8 cellular contexts compared by ENCODE assay signal in the genomic region with DNA sequence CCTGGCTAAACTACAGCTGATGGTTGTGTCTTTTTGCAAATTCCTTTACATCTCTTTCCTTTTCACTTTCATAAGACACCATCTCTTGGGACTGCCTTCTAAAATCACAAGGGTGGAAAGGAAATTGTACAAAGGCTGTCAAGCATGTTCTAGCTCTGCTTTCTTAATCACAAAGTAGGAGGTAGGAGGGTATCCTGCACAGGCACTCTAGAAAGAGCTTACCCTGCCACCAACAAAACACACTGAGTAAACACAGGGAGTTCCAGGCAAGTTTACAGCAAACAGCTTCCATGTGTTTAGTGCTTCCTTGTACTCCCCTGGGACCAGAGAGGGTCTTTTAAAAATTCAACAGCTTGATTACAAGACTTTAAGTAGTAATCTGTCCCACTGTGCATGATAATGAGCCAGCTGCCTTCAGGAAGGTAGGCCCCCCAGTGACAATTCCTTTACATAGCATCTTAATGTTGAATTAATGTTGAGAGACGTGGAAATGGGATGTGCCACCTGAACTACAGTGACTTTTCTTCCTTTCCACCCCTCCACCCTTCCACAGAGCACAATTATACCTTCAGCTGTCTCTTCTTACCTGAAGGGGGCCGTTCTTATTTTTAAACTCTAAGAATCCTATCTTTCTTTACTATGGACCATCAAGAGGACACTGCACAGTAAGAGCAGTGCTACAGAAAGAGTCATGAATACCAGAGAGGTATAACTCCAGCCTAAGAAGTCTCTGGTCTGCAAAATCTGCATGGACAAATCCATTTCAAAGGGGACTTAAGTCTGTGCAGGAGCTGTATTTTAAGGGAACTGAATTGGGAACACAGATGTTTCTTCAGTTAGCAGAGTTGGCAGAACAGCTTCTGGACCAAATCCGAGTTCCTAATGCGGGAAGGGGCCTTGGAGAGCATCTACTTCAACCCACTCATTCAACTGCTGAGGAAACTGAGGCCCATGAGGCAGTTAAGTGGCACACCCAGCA. TPM values are rescaled to one million over a fixed set of nuclear protein-coding genes. Genes with fewer than 3 reads are reported as not detected.
DNase-seq lines count a peak whose midpoint lies in the region; ATAC-seq, FAIRE-seq and TF ChIP-seq lines count a peak whose summit lies in the region.

No MANE protein-coding gene starts in this region.

- TF ChIP-seq POLR2A in H1 (IDR thresholded peaks at IDR 0.05; ENCODE audit: control extremely low read depth in 1 of 2, low read depth in 2 of 2, low read length in 2 of 2): no peak

- H4K8ac ChIP-seq in H1 (ENCODE audit: extremely low read depth, insufficient read depth, low read length): no peak overlapping the region

- H2BK120ac ChIP-seq in H1 (replicated peaks; ENCODE audit: low read depth, low read length): peak overlapping the region; percentile 68

- FAIRE-seq in H1 (lab: Jason Lieb, UNC): peak; percentile 78

- no peak overlapping the region for H2AK5ac ChIP-seq in H1 (ENCODE audit: low read depth, low read length)

- CTCF ChIA-PET in H1 (lab: Charles Lee; ENCODE audit: partially characterized antibody): interaction anchor here (0.5 to 4.2 kb wide), 41 partner anchors 10 to 1293 kb away, joined by 3 to 31 read pairs (median 4); no protein-coding TSS in a partner anchor

- peak overlapping the region; percentile 65 for H3K18ac ChIP-seq in H1 (ENCODE audit: extremely low read depth, low read length)

- H3K4me2 ChIP-seq in DOHH2 (ENCODE audit: low read length) (peak overlapping the region; percentile 70), H1 (ENCODE audit: insufficient read depth in 1 of 2, low read depth in 2 of 2, low read length in 2 of 2) (peak overlapping the region; percentile 77)

- H2BK20ac ChIP-seq in H1 (ENCODE audit: low read length): no peak overlapping the region

- no peak overlapping the region for H3K56ac ChIP-seq in H1 (replicated peaks; ENCODE audit: insufficient read length, low read depth, low read length)

- H3K36me3 ChIP-seq in DOHH2 (ENCODE audit: control insufficient read depth, low read length) (no peaks in the 10 kb centered on the region), H1 (ENCODE audit: control insufficient read depth in 2 of 4, insufficient read depth in 4 of 4, low read length in 3 of 4) (peaks cover 0 to 6% (median 0%) of the 10 kb centered on the region in 4 experiments; a peak in 1 of 8 replicates), mucosa of rectum (ENCODE audit: control insufficient read depth in 2 of 2, insufficient read depth in 2 of 2, low read length in 2 of 2) (no peaks in the 10 kb centered on the region)

- TF ChIP-seq CTCF in DOHH2 (IDR thresholded peaks at IDR 0.05; ENCODE audit: low read depth, low read length, poor library complexity, severe bottlenecking) (peak; percentile 48), H1 (IDR thresholded peaks at IDR 0.05; ENCODE audit: control extremely low read depth in 1 of 3, insufficient read depth in 1 of 3, low read depth in 1 of 3, low read length in 3 of 3) (peak in 1 of 3 experiments; percentile 26; a peak in 2 of 4 replicates), omental fat pad (IDR thresholded peaks at IDR 0.05) (no peak)

- peaks cover 6% of the 10 kb centered on the region for H3K23me2 ChIP-seq in H1 (ENCODE audit: low read depth, low read length)

- peak overlapping the region; percentile 25 for H4K91ac ChIP-seq in H1 (replicated peaks; ENCODE audit: insufficient read length, low read length)

- DNase-seq in NAMALWA (ENCODE audit: low spot score) (peak; percentile 28), H1 (ENCODE audit: low read depth in 1 of 2, low spot score in 2 of 2) (no peak), omental fat pad (ENCODE audit: low spot score) (no peak), SIG-M5 (lab: John Stamatoyannopoulos, UW) (no peak), GOT3 (lab: John Stamatoyannopoulos, UW) (no peak)

- no peak overlapping the region for H2AFZ ChIP-seq in H1 (ENCODE audit: low read length)

- H3K27ac ChIP-seq in DOHH2 (ENCODE audit: low read depth, low read length) (no peak overlapping the region), H1 (ENCODE audit: low read depth, low read length) (no peak overlapping the region; the same call in 1 of the 2 replicates), mucosa of rectum (ENCODE audit: low read depth in 2 of 2, low read length in 2 of 2) (peak overlapping the region; percentile 87 to 91)

- POLR2A ChIA-PET in H1 (lab: Charles Lee; ENCODE audit: partially characterized antibody): interaction anchor here (0.7 to 4.4 kb wide), 17 partner anchors 10 to 398 kb away, joined by 3 to 30 read pairs (median 4); no protein-coding TSS in a partner anchor

- no peak for ATAC-seq in HG02840 (IDR thresholded peaks at IDR 0.05; ENCODE audit: low FRiP score, unreplicated experiment)
- ATAC-seq in omental fat pad (ENCODE audit: low FRiP score): no peak

- no peak overlapping the region for H3K23ac ChIP-seq in H1 (ENCODE audit: insufficient read length)

- no peaks in the 10 kb centered on the region for H3K79me2 ChIP-seq in DOHH2 (ENCODE audit: control insufficient read depth, low read length)
- peaks cover 50 to 72% of the 10 kb centered on the region in 2 experiments for H3K79me2 ChIP-seq in H1 (ENCODE audit: control insufficient read depth in 1 of 2, insufficient read depth in 2 of 2, low read length in 2 of 2)

- H2BK15ac ChIP-seq in H1 (ENCODE audit: low read length): no peak overlapping the region

- H2BK5ac ChIP-seq in H1 (ENCODE audit: low read depth, low read length): no peak overlapping the region

- H3K9me2 ChIP-seq in DOHH2 (replicated peaks; ENCODE audit: control insufficient read depth, low read length): no peaks in the 10 kb centered on the region

- WGBS in H1 (ENCODE audit: extremely low coverage in 1 of 2, insufficient coverage in 1 of 2, insufficient read length in 1 of 2, insufficient replicate concordance in 2 of 2, low coverage in 1 of 2, low lambda C conversion rate in 2 of 2, missing lambda C conversion rate in 1 of 2), 2 experiments: 3% methylated on average over 4 of the region's 4 CpGs; no CpG with 5 or more reads in 1 of the 2 experiments

- H3K4me1 ChIP-seq in DOHH2 (ENCODE audit: control insufficient read depth, low read length) (peaks cover 26% of the 10 kb centered on the region), H1 (replicated peaks in 1 of 4; ENCODE audit: control insufficient read depth in 3 of 4, insufficient read depth in 4 of 4, low read length in 3 of 4) (peaks cover 5 to 15% (median 12%) of the 10 kb centered on the region in 4 experiments; a peak in 6 of 7 replicates), mucosa of rectum (ENCODE audit: control insufficient read depth in 2 of 2, insufficient read depth in 2 of 2, low read length in 2 of 2) (peaks cover 21 to 23% of the 10 kb centered on the region in 2 donors)

- peak; percentile 36 to 46 for TF ChIP-seq RAD21 in H1 (IDR thresholded peaks at IDR 0.05 in 1 of 2, conservative IDR thresholded peaks at IDR 0.05 in 1 of 2; ENCODE audit: low read depth in 2 of 2, low read length in 2 of 2)

- H4K5ac ChIP-seq in H1 (ENCODE audit: insufficient read length, low read depth, low read length): peak overlapping the region; percentile 35

- no peak overlapping the region for H3K14ac ChIP-seq in H1 (ENCODE audit: insufficient read length)

- TF ChIP-seq EP300 in H1 (IDR thresholded peaks at IDR 0.05; ENCODE audit: borderline replicate concordance in 1 of 2, low read depth in 2 of 2, low read length in 2 of 2): no peak

- no peaks in the 10 kb centered on the region for H3K9me3 ChIP-seq in DOHH2 (ENCODE audit: control insufficient read depth, insufficient read depth, low read length)
- no peaks in the 10 kb centered on the region for H3K9me3 ChIP-seq in H1 (ENCODE audit: insufficient read depth in 2 of 2, low read depth in 1 of 2, low read length in 1 of 2)
- H3K9me3 ChIP-seq in mucosa of rectum (ENCODE audit: control insufficient read depth in 2 of 2, low read length in 2 of 2): no peaks in the 10 kb centered on the region

- 0 out of 2 replicates have a peak overlapping the region, but pooled peaks have one; percentile 10 for H2BK12ac ChIP-seq in H1 (ENCODE audit: low read depth, low read length)

- peak overlapping the region; percentile 73 for H3K4me3 ChIP-seq in DOHH2 (ENCODE audit: low read length)
- H3K4me3 ChIP-seq in H1 (ENCODE audit: extremely low read depth in 1 of 4, insufficient read depth in 2 of 4, low read depth in 3 of 4, low read length in 4 of 4): peak overlapping the region; percentile 79 to 98 (median 93)
- H3K4me3 ChIP-seq in mucosa of rectum (ENCODE audit: low read length in 2 of 2): peak overlapping the region; percentile 75 to 90

- no peaks in the 10 kb centered on the region for H3K79me1 ChIP-seq in H1 (ENCODE audit: low read depth, low read length)

- no peak overlapping the region for H3K4ac ChIP-seq in H1 (replicated peaks; ENCODE audit: insufficient read length, low read depth, low read length)

- H3K9ac ChIP-seq in H1 (replicated peaks in 1 of 4; ENCODE audit: extremely low read depth in 1 of 4, low read depth in 3 of 4, low read length in 3 of 4): peak overlapping the region in 2 of 4 experiments; percentile 54 to 78; a peak in 1 of 7 replicates
- peak overlapping the region; percentile 60 to 91 for H3K9ac ChIP-seq in mucosa of rectum (ENCODE audit: low read depth in 1 of 2, low read length in 2 of 2)

- peaks cover 26% of the 10 kb centered on the region for H3K27me3 ChIP-seq in DOHH2 (ENCODE audit: control insufficient read depth, low read length)
- no peaks in the 10 kb centered on the region for H3K27me3 ChIP-seq in H1 (replicated peaks in 1 of 4; ENCODE audit: control insufficient read depth in 3 of 4, extremely low read depth in 1 of 4, insufficient read depth in 3 of 4, low read length in 3 of 4)
- H3K27me3 ChIP-seq in mucosa of rectum (ENCODE audit: control insufficient read depth in 2 of 2, insufficient read depth in 2 of 2, low read length in 2 of 2): no peaks in the 10 kb centered on the region

- H3F3A ChIP-seq in DOHH2 (ENCODE audit: control insufficient read depth, insufficient read depth): no peaks in the 10 kb centered on the region

- no peaks in the 10 kb centered on the region for H4K20me1 ChIP-seq in DOHH2 (ENCODE audit: control insufficient read depth, insufficient read depth, low read depth, low read length)
- H4K20me1 ChIP-seq in H1 (replicated peaks in 1 of 2; ENCODE audit: control insufficient read depth in 1 of 2, insufficient read depth in 2 of 2, low read length in 2 of 2): peaks cover 6% of the 10 kb centered on the region in 2 experiments

RNA-seq across cellular contexts. Expression of gene PLPP3, which starts 2.2 kb away (rescaled TPM):
- total RNA-seq in H1 (2021; fragmentation: NEBNext Ultra II Directional; extraction: Animal tissue kit (Norgen Biotek cat#: 25700)): 30.6 and 33.2 TPM in 2 replicates
- polyA plus RNA-seq in H1 (2011; rRNA removed): 40.4 and 42.0 TPM in 2 replicates
- polyA plus RNA-seq in H1 (2011; cell fraction: cytosol; rRNA removed): 38.1 TPM
- polyA plus RNA-seq in H1 (2011; cell fraction: nucleus; rRNA removed): 53.1 TPM
- 25.9 to 27.9 TPM (median 26.2 TPM) in 4 replicates for polyA plus RNA-seq in H1 (2012, experiment 1 of 2)
- 7.0 TPM for polyA plus RNA-seq in H1 (2012, experiment 2 of 2)
- 66.2 TPM for polyA plus RNA-seq in H1 (2013, experiment 1 of 2)
- polyA plus RNA-seq in H1 (2013, experiment 2 of 2): 62.3 TPM
- polyA minus RNA-seq in H1 (2011; rRNA and poly(A)+ RNA removed): 55.8 and 62.3 TPM in 2 replicates
- 33.3 TPM for polyA minus RNA-seq in H1 (2011; cell fraction: cytosol; rRNA and poly(A)+ RNA removed)
- 80.3 TPM for polyA minus RNA-seq in H1 (2011; cell fraction: nucleus; rRNA and poly(A)+ RNA removed)
- 100 to 1,000 TPM; 127 to 502 (median 297) TPM for total RNA-seq in omental fat pad

Comparison
In these comparisons a context has a peak if more than half of its experiments do, and no peak if none do; other contexts are left out.
1. H3K27ac ChIP-seq: peak in mucosa of rectum (2 of 2); none in DOHH2 (single experiment) and H1 (single experiment).
2. Peak in every context shown above with its lines, with median percentiles within 50 percentile points of each other: H3K4me3 ChIP-seq.